8 cellular contexts compared by ENCODE assay signal in the genomic region with DNA sequence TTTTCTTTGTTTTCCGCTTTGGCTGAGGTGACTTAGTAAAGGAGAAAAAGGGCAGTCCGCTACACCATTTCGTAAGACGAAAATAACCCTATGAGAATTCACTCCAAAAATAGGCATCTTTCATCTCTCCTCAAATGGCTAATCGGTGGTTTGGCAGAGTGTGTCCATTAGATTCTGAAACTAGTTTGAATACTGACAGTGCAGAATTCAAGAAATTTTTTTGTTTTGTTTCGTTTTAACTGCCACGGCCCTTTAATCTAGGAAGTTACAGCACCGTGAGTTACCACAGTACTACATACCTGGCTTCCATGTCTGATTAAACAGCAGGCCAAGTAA.
DNase-seq lines count a peak whose midpoint lies in the region; ATAC-seq and TF ChIP-seq lines count a peak whose summit lies in the region.

No MANE protein-coding gene starts in this region.

- H3K9me3 ChIP-seq in IMR-90 (ENCODE audit: control insufficient read depth, insufficient read depth, low read length) (no peaks in the 10 kb centered on the region), left ventricle myocardium inferior (replicated peaks) (no peaks in the 10 kb centered on the region)

- in situ Hi-C loops in IMR-90 (cut with MboI; ENCODE audit: low sequenced_read_pairs), result no loop called here

- peak overlapping the region; percentile 99 for H3K23ac ChIP-seq in IMR-90 (ENCODE audit: low read depth, low read length)

- H3K4me1 Mint-ChIP-seq in activated naive CD8-positive, alpha-beta T cell treated with anti-CD3 and anti-CD28 coated beads for 36 hours, result peaks cover 14% of the 10 kb centered on the region

- POLR2A ChIA-PET in IMR-90 (lab: Charles Lee; ENCODE audit: unreplicated experiment), result no interaction called here

- no peak overlapping the region for H2AK9ac ChIP-seq in IMR-90 (replicated peaks; ENCODE audit: low read depth, low read length, poor library complexity)

- H4K5ac ChIP-seq in IMR-90 (ENCODE audit: low read depth, low read length), result peak overlapping the region; percentile 96

- peak overlapping the region; percentile 94 for H2BK5ac ChIP-seq in IMR-90 (ENCODE audit: low read depth, low read length, poor library complexity, severe bottlenecking)

- BruUV-seq in IMR-90 (replicated peaks; lab: Mats Ljungman, UMichigan), result TSS peak; percentile 98

- H3K36me3 Mint-ChIP-seq in activated naive CD8-positive, alpha-beta T cell treated with anti-CD3 and anti-CD28 coated beads for 36 hours, result no peaks in the 10 kb centered on the region

- H3K4ac ChIP-seq in IMR-90 (ENCODE audit: low read depth, low read length), result peak overlapping the region; percentile 94

- CTCF ChIA-PET in IMR-90 (lab: Yijun Ruan, JAX), result no interaction called here

- H3K79me1 ChIP-seq in IMR-90 (ENCODE audit: low read depth in 1 of 2, low read length in 2 of 2), result peaks cover 14 to 15% of the 10 kb centered on the region in 2 experiments

- peak overlapping the region; percentile 83 for H2BK120ac ChIP-seq in IMR-90 (ENCODE audit: low read depth, low read length)

- no peak overlapping the region for H2AFZ ChIP-seq in IMR-90 (replicated peaks; ENCODE audit: low read length, poor library complexity)

- H3K27me3 ChIP-seq in IMR-90 (ENCODE audit: control insufficient read depth, insufficient read depth, low read length) (peaks cover 3% of the 10 kb centered on the region; the same call in 1 of the 2 replicates), left ventricle myocardium inferior (ENCODE audit: low read depth) (peaks cover 5% of the 10 kb centered on the region)

- peak overlapping the region; percentile 85 for H4K91ac ChIP-seq in IMR-90 (ENCODE audit: insufficient read depth, low read depth, low read length)

- peak overlapping the region; percentile 95 for H3K27ac Mint-ChIP-seq in activated naive CD8-positive, alpha-beta T cell treated with anti-CD3 and anti-CD28 coated beads for 36 hours

- H3K4me3 ChIP-seq in IMR-90 (ENCODE audit: insufficient read depth, low read depth, low read length), result peak overlapping the region; percentile 77
- H3K4me3 ChIP-seq in left ventricle myocardium inferior, result peak overlapping the region; percentile 98

- ATAC-seq in GM21619 (IDR thresholded peaks at IDR 0.05; ENCODE audit: unreplicated experiment), result peak; percentile 55
- ATAC-seq in IMR-90 (ENCODE audit: low read depth), result no peak

- no peak for TF ChIP-seq POLR2A in IMR-90 (IDR thresholded peaks at IDR 0.05; ENCODE audit: low read depth, low read length)

- H3K18ac ChIP-seq in IMR-90 (ENCODE audit: low read depth, low read length), result peak overlapping the region; percentile 95

- peak overlapping the region; percentile 95 for H3K4me3 Mint-ChIP-seq in activated naive CD8-positive, alpha-beta T cell treated with anti-CD3 and anti-CD28 coated beads for 36 hours

- 0 out of 3 replicates have a peak overlapping the region, but pooled peaks have one; percentile 71 for H2BK15ac ChIP-seq in IMR-90 (ENCODE audit: low read depth, low read length)

- H3K56ac ChIP-seq in IMR-90 (ENCODE audit: extremely low read depth, insufficient read depth, low read length), result peak overlapping the region; percentile 99

- no peaks in the 10 kb centered on the region for H4K20me1 ChIP-seq in IMR-90 (ENCODE audit: insufficient read depth, low read length)

- no peak for TF ChIP-seq RAD21 in IMR-90 (IDR thresholded peaks at IDR 0.05; ENCODE audit: low read length)

- H3K9me1 ChIP-seq in IMR-90 (ENCODE audit: insufficient read depth, low read length), result peaks cover 5% of the 10 kb centered on the region; the same call in 1 of the 2 replicates

- intact Hi-C loops in IMR-90 (cut with micrococcal nuclease), result loop anchor here (2.0 kb wide), 1 partner anchor 72 kb away; no protein-coding TSS in a partner anchor
- intact Hi-C loops in left ventricle myocardium inferior (cut with micrococcal nuclease), result no loop called here

- dilution Hi-C loops in IMR-90 (cut with HindIII; ENCODE audit: low sequenced_read_pairs, unreplicated experiment), result no loop called here

- peak overlapping the region; percentile 95 to 100 for H4K8ac ChIP-seq in IMR-90 (ENCODE audit: low read depth in 2 of 2, low read length in 2 of 2)

- no CpG with 5 or more reads among the region's 8 CpGs for WGBS in IMR-90 (ENCODE audit: extremely low coverage in 2 of 2, insufficient read length in 1 of 2), 2 experiments

- no peaks in the 10 kb centered on the region for H3K9me3 Mint-ChIP-seq in activated naive CD8-positive, alpha-beta T cell treated with anti-CD3 and anti-CD28 coated beads for 36 hours

- H3K14ac ChIP-seq in IMR-90 (replicated peaks; ENCODE audit: low read depth, low read length), result peak overlapping the region; percentile 93

- H2BK20ac ChIP-seq in IMR-90 (ENCODE audit: low read depth, low read length), result no peak overlapping the region

- TF ChIP-seq CTCF in IMR-90 (conservative IDR thresholded peaks at IDR 0.05; ENCODE audit: low read depth, low read length) (no peak), left ventricle myocardium inferior (IDR thresholded peaks at IDR 0.05; ENCODE audit: borderline replicate concordance) (no peak)

- peak overlapping the region; percentile 99 for H3K9ac ChIP-seq in IMR-90 (ENCODE audit: low read depth, low read length)

- H2AK5ac ChIP-seq in IMR-90 (ENCODE audit: low read depth, low read length), result no peak overlapping the region

- H3K4me1 ChIP-seq in IMR-90 (ENCODE audit: control insufficient read depth, insufficient read depth, low read length) (peaks cover 2% of the 10 kb centered on the region; the same call in 1 of the 2 replicates), left ventricle myocardium inferior (peaks cover 16% of the 10 kb centered on the region)

- H3K36me3 ChIP-seq in IMR-90 (ENCODE audit: control insufficient read depth, insufficient read depth, low read length) (no peaks in the 10 kb centered on the region), left ventricle myocardium inferior (no peaks in the 10 kb centered on the region)

- peak overlapping the region; percentile 99 for H3K27ac ChIP-seq in IMR-90 (ENCODE audit: insufficient read depth, low read length)
- peak overlapping the region; percentile 98 for H3K27ac ChIP-seq in left ventricle myocardium inferior (replicated peaks)

- DNase-seq in SIG-M5 treated with dmso at 0.1 percent for 504 hours (lab: John Stamatoyannopoulos, UW; ENCODE audit: unreplicated experiment) (peak; percentile 75), SIG-M5 (lab: John Stamatoyannopoulos, UW) (no peak), IMR-90 (peak; percentile 75), left ventricle myocardium inferior (no peak), renal cortical epithelial cell (ENCODE audit: low read depth) (peak; percentile 73)
- peak; percentile 3 for DNase-seq in activated naive CD8-positive, alpha-beta T cell treated with anti-CD3 and anti-CD28 coated beads for 36 hours
- DNase-seq in central memory CD4-positive, alpha-beta T cell, result no peak

- peak overlapping the region; percentile 78 for H3K4me2 ChIP-seq in IMR-90 (ENCODE audit: low read depth, low read length)

- no peaks in the 10 kb centered on the region for H3K27me3 Mint-ChIP-seq in activated naive CD8-positive, alpha-beta T cell treated with anti-CD3 and anti-CD28 coated beads for 36 hours

TF ChIP-seq in IMR-90, 13 proteins besides CTCF, POLR2A, EP300 and RAD21:
- TF ChIP-seq NFE2L2 (IDR thresholded peaks at IDR 0.05; ENCODE audit: low read depth, low read length), result no peak
- 0 out of 2 replicates have a peak, but pooled peaks have one; percentile 24 for TF ChIP-seq CEBPB (IDR thresholded peaks at IDR 0.05; ENCODE audit: low read depth, low read length)
- TF ChIP-seq, protein P1, sequence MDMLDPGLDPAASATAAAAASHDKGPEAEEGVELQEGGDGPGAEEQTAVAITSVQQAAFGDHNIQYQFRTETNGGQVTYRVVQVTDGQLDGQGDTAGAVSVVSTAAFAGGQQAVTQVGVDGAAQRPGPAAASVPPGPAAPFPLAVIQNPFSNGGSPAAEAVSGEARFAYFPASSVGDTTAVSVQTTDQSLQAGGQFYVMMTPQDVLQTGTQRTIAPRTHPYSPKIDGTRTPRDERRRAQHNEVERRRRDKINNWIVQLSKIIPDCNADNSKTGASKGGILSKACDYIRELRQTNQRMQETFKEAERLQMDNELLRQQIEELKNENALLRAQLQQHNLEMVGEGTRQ (IDR thresholded peaks at IDR 0.05; ENCODE audit: low read depth, low read length), result no peak
- no peak for TF ChIP-seq BHLHE40 (IDR thresholded peaks at IDR 0.05; ENCODE audit: low read depth, low read length)

Comparison
In these comparisons a context has a peak if more than half of its experiments do, and no peak if none do; other contexts are left out.
1. DNase-seq: peak in SIG-M5 treated with dmso at 0.1 percent for 504 hours (single experiment), IMR-90 (single experiment), activated naive CD8-positive, alpha-beta T cell treated with anti-CD3 and anti-CD28 coated beads for 36 hours (single experiment) and renal cortical epithelial cell (single experiment); none in SIG-M5 (single experiment), left ventricle myocardium inferior (single experiment) and central memory CD4-positive, alpha-beta T cell (single experiment).